Comparison of ENCODE assay signal across 8 cellular contexts in genomic region chr1:212470059-212470458, GRCh38.
DNase-seq lines count a peak whose midpoint lies in the region; ATAC-seq and TF ChIP-seq lines count a peak whose summit lies in the region.

No MANE protein-coding gene starts in this region.

- DNase-seq in HS-5 (ENCODE audit: low read depth) (peak; percentile 84), cardiac fibroblast (ENCODE audit: low read depth in 2 of 2) (peak; percentile 98 to 99), kidney tubule cell (ENCODE audit: low spot score) (peak; percentile 92), substantia nigra (lab: John Stamatoyannopoulos, UW) (peak in 48 of 49 donors; percentile 32 to 95 (median 80)), NCI-H1048 (lab: John Stamatoyannopoulos, UW) (no peak)
- DNase-seq in activated CD8-positive, alpha-beta memory T cell treated with anti-CD3 and anti-CD28 coated beads, Interleukin-2, amount 50 U/mL, for 4 hours = no peak

- no peak for TF ChIP-seq CTCF in cardiac fibroblast (IDR thresholded peaks at IDR 0.05; ENCODE audit: low read depth, low read length)

- H3K27ac ChIP-seq in substantia nigra (ENCODE audit: low read depth, low read length, poor library complexity, severe bottlenecking) = peak overlapping the region; percentile 91

- no peak overlapping the region for H3K4me3 ChIP-seq in cardiac fibroblast (replicated peaks in 1 of 2; ENCODE audit: low read depth in 2 of 2, low read length in 2 of 2)

- no peak for ATAC-seq in GM19351 (IDR thresholded peaks at IDR 0.05; ENCODE audit: unreplicated experiment)
- no peak for ATAC-seq in HG02870 (IDR thresholded peaks at IDR 0.05; ENCODE audit: unreplicated experiment)

Comparison
In these comparisons a context has a peak if more than half of its experiments do, and no peak if none do; other contexts are left out.
1. DNase-seq: peak in HS-5 (single experiment), cardiac fibroblast (2 of 2), kidney tubule cell (single experiment) and substantia nigra (48 of 49); none in NCI-H1048 (single experiment) and activated CD8-positive, alpha-beta memory T cell treated with anti-CD3 and anti-CD28 coated beads, Interleukin-2, amount 50 U/mL, for 4 hours (single experiment).